1 cellular context compared by ENCODE assay signal in genomic region chr3:48641396-48641795, GRCh38.
TF ChIP-seq lines count a peak whose summit lies in the region.

No MANE protein-coding gene starts in this region.

TF ChIP-seq in K562, 482 proteins besides CTCF, POLR2A, EP300 and RAD21:
- peak; percentile 72 for TF ChIP-seq NR2C1 (IDR thresholded peaks at IDR 0.05)
- peak; percentile 68 for TF ChIP-seq NR2C1 (tag; IDR thresholded peaks at IDR 0.05)
- TF ChIP-seq E2F3 (CRISPR knock-in tag; IDR thresholded peaks at IDR 0.05) = no peak
- no peak for TF ChIP-seq MED1 (CRISPR knock-in tag; IDR thresholded peaks at IDR 0.05; ENCODE audit: borderline replicate concordance)
